8 cellular contexts compared by ENCODE assay signal in the genomic region with DNA sequence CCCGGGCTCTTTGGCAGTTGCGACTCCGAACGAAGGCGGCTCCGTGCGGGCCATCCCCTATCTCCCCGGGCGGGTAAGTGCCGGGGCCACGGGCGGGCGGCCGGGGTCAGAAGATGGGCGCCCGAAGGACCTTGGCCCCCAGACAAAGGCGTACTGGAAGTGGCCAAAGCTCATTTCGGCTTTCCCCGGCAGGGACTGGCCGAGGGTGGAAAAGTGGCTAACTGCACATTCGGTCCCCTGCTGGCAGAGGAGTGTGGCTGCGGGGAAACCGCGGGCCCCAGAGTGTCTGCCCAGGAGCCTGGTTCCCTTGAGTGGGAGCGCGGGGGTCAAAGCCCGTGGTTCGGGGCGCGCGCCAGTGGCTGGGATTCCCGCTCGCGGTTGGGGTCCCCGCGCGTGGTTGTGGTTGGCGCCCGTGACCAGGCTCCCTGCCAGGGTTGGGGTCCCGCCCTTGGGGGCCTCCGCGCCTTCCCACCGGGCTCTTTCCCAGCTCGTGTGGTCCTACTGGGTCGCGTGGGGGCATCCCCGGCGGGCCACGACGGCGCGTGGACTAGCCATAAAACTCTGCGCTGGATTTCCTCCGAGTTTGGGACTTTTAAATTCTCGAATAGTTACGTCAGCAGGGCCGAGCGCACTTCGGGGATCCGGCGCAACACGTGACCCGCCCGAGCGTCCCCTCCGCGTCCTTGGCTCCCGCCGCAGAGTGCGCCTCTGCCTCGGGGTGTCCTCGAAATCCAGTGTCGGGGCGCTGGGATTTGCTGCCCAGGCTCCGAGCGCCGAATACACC.
DNase-seq lines count a peak whose midpoint lies in the region; ATAC-seq and TF ChIP-seq lines count a peak whose summit lies in the region.

No MANE protein-coding gene starts in this region.

- H3K36me3 ChIP-seq in HUES64 (ENCODE audit: insufficient read depth, low read length) (no peaks in the 10 kb centered on the region), cardiac muscle cell (no peaks in the 10 kb centered on the region), psoas muscle (ENCODE audit: insufficient read depth in 1 of 2, low read depth in 1 of 2) (peaks cover 0 to 17% of the 10 kb centered on the region in 2 donors)
- no peaks in the 10 kb centered on the region for H3K36me3 ChIP-seq in effector memory CD4-positive, alpha-beta T cell (ENCODE audit: control insufficient read depth, insufficient read depth, low read length)

- 1% methylated on average over 77 of the region's 77 CpGs for WGBS in HUES64
- WGBS in psoas muscle, 3 donors: 12 to 24% (median 15%) methylated on average over 73 to 77 of the region's 77 CpGs

- peaks cover 16% of the 10 kb centered on the region for H3K4me1 ChIP-seq in HUES64 (ENCODE audit: insufficient read depth, low read length)
- H3K4me1 ChIP-seq in cardiac muscle cell (ENCODE audit: low read depth): peaks cover 46% of the 10 kb centered on the region
- peaks cover 69% of the 10 kb centered on the region for H3K4me1 ChIP-seq in psoas muscle
- H3K4me1 ChIP-seq in effector memory CD4-positive, alpha-beta T cell (ENCODE audit: control insufficient read depth, insufficient read depth, low read length, poor library complexity, severe bottlenecking): peaks cover 2% of the 10 kb centered on the region

- H3K4me3 Mint-ChIP-seq in activated naive CD8-positive, alpha-beta T cell treated with anti-CD3 and anti-CD28 coated beads for 36 hours: no peak overlapping the region

- DNase-seq in NCI-H146 (lab: John Stamatoyannopoulos, UW) (peak; percentile 23), NCI-H146 treated with DMSO at 0.1 percent for 48 hours (lab: John Stamatoyannopoulos, UW; ENCODE audit: unreplicated experiment) (no peak), cardiac muscle cell (ENCODE audit: low read depth in 1 of 2, low spot score in 1 of 2) (peak; percentile 74 to 80), psoas muscle (peak; percentile 73 to 86)
- peak; percentile 5 for DNase-seq in activated naive CD8-positive, alpha-beta T cell treated with anti-CD3 and anti-CD28 coated beads for 36 hours
- DNase-seq in effector memory CD4-positive, alpha-beta T cell: no peak

- H3K4me3 ChIP-seq in HUES64 (ENCODE audit: low read length) (peak overlapping the region; percentile 79), cardiac muscle cell (peak overlapping the region; percentile 56), psoas muscle (peak overlapping the region; percentile 79)
- H3K4me3 ChIP-seq in effector memory CD4-positive, alpha-beta T cell (ENCODE audit: insufficient read depth, low read depth, low read length, poor library complexity, severe bottlenecking): no peak overlapping the region

- TF ChIP-seq CTCF in cardiac muscle cell (IDR thresholded peaks at IDR 0.05; ENCODE audit: low read depth, low read length) (peak; percentile 65), psoas muscle (IDR thresholded peaks at IDR 0.05) (peak; percentile 42)

- peaks cover 53% of the 10 kb centered on the region for H3K27me3 Mint-ChIP-seq in activated naive CD8-positive, alpha-beta T cell treated with anti-CD3 and anti-CD28 coated beads for 36 hours

- H3K27ac Mint-ChIP-seq in activated naive CD8-positive, alpha-beta T cell treated with anti-CD3 and anti-CD28 coated beads for 36 hours: no peak overlapping the region

- peak; percentile 44 to 65 (median 58) for ATAC-seq in psoas muscle
- no peak for ATAC-seq in HG03280 (IDR thresholded peaks at IDR 0.05; ENCODE audit: unreplicated experiment)

- H3K9me3 ChIP-seq in HUES64 (ENCODE audit: insufficient read depth, low read depth, low read length): no peaks in the 10 kb centered on the region
- H3K9me3 ChIP-seq in cardiac muscle cell (ENCODE audit: low read depth): no peaks in the 10 kb centered on the region
- no peaks in the 10 kb centered on the region for H3K9me3 ChIP-seq in psoas muscle
- H3K9me3 ChIP-seq in effector memory CD4-positive, alpha-beta T cell (ENCODE audit: control insufficient read depth, low read length): no peaks in the 10 kb centered on the region

- peak overlapping the region; percentile 90 for H3K9ac ChIP-seq in HUES64 (ENCODE audit: low read depth, low read length)

- no peaks in the 10 kb centered on the region for H3K9me3 Mint-ChIP-seq in activated naive CD8-positive, alpha-beta T cell treated with anti-CD3 and anti-CD28 coated beads for 36 hours

- H3K27ac ChIP-seq in HUES64 (ENCODE audit: low read depth, low read length) (peak overlapping the region; percentile 78), cardiac muscle cell (peak overlapping the region; percentile 96), psoas muscle (peak overlapping the region; percentile 97)
- H3K27ac ChIP-seq in effector memory CD4-positive, alpha-beta T cell (ENCODE audit: insufficient read depth, low read length, poor library complexity, severe bottlenecking): no peak overlapping the region

- intact Hi-C loops in psoas muscle (cut with DNase I): loop anchor here (2.0 to 10.0 kb wide), 5 partner anchors 15 to 185 kb away; partner anchors contain the start of genes ATE1 (in 1 of the 2) and NSMCE4A (in 1 of the 2)

- H3K27me3 ChIP-seq in HUES64 (ENCODE audit: insufficient read depth, low read length): peaks cover 17% of the 10 kb centered on the region; the same call in 1 of the 2 replicates
- H3K27me3 ChIP-seq in cardiac muscle cell: no peaks in the 10 kb centered on the region
- no peaks in the 10 kb centered on the region for H3K27me3 ChIP-seq in psoas muscle (ENCODE audit: insufficient read depth in 3 of 3, low read length in 2 of 3)
- H3K27me3 ChIP-seq in effector memory CD4-positive, alpha-beta T cell (replicated peaks; ENCODE audit: control insufficient read depth, insufficient read depth, low read length, poor library complexity, severe bottlenecking): peaks cover 6% of the 10 kb centered on the region

- no peaks in the 10 kb centered on the region for H3K36me3 Mint-ChIP-seq in activated naive CD8-positive, alpha-beta T cell treated with anti-CD3 and anti-CD28 coated beads for 36 hours

- H3K4me1 Mint-ChIP-seq in activated naive CD8-positive, alpha-beta T cell treated with anti-CD3 and anti-CD28 coated beads for 36 hours: peaks cover 2% of the 10 kb centered on the region

Comparison
In these comparisons a context has a peak if more than half of its experiments do, and no peak if none do; other contexts are left out.
1. DNase-seq: peak in NCI-H146 (single experiment), activated naive CD8-positive, alpha-beta T cell treated with anti-CD3 and anti-CD28 coated beads for 36 hours (single experiment), cardiac muscle cell (2 of 2) and psoas muscle (2 of 2); none in NCI-H146 treated with DMSO at 0.1 percent for 48 hours (single experiment) and effector memory CD4-positive, alpha-beta T cell (0 of 3).